1 cellular context compared by ENCODE assay signal in the genomic region with DNA sequence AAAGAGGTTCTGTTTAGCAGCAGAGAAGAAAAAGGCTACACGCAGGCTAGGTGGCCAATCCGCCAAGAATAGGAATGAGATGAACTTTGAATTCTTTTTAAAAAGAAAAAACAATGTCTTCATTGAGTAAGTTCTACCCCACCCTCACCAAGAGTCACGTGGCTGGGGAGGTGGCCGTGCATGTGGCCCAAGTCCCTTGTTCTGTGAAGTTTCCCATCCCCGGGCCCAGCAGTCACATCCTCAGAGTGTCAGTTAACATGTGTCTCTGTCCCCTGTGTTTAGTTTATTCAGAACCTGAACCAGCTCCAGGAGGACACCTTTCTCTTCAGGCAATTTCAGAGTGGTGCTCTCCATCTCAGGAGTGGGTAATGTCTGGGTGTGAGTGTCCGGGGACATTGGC.
A peak's percentile ranks its signal among the peaks of the same experiment; 100 is the strongest.
TF ChIP-seq lines count a peak whose summit lies in the region.

No MANE protein-coding gene starts in this region.

TF ChIP-seq in HepG2, 621 proteins besides CTCF, POLR2A, EP300 and RAD21:
- TF ChIP-seq ZBTB33 (CRISPR knock-in tag; IDR thresholded peaks at IDR 0.05): peak; percentile 31; the same call in 1 of the 2 replicates
- no peak for TF ChIP-seq SOX13 (IDR thresholded peaks at IDR 0.05)
- TF ChIP-seq SOX13 (CRISPR knock-in tag; conservative IDR thresholded peaks at IDR 0.05 in 1 of 2, IDR thresholded peaks at IDR 0.05 in 1 of 2): 0 out of 4 replicates have a peak, but pooled peaks of 1 of the 2 experiments have one; percentile 26
- no peak for TF ChIP-seq ZNF605 (CRISPR knock-in tag; IDR thresholded peaks at IDR 0.05)
- peak; percentile 98; the same call in 1 of the 2 replicates for TF ChIP-seq ZNF484 (CRISPR knock-in tag; IDR thresholded peaks at IDR 0.05; ENCODE audit: borderline replicate concordance, low read depth)
- TF ChIP-seq, protein P1, sequence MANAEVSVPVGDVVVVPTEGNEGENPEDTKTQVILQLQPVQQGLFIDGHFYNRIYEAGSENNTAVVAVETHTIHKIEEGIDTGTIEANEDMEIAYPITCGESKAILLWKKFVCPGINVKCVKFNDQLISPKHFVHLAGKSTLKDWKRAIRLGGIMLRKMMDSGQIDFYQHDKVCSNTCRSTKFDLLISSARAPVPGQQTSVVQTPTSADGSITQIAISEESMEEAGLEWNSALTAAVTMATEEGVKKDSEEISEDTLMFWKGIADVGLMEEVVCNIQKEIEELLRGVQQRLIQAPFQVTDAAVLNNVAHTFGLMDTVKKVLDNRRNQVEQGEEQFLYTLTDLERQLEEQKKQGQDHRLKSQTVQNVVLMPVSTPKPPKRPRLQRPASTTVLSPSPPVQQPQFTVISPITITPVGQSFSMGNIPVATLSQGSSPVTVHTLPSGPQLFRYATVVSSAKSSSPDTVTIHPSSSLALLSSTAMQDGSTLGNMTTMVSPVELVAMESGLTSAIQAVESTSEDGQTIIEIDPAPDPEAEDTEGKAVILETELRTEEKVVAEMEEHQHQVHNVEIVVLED (CRISPR knock-in tag; IDR thresholded peaks at IDR 0.05; ENCODE audit: borderline replicate concordance): no peak
- TF ChIP-seq, protein P2, sequence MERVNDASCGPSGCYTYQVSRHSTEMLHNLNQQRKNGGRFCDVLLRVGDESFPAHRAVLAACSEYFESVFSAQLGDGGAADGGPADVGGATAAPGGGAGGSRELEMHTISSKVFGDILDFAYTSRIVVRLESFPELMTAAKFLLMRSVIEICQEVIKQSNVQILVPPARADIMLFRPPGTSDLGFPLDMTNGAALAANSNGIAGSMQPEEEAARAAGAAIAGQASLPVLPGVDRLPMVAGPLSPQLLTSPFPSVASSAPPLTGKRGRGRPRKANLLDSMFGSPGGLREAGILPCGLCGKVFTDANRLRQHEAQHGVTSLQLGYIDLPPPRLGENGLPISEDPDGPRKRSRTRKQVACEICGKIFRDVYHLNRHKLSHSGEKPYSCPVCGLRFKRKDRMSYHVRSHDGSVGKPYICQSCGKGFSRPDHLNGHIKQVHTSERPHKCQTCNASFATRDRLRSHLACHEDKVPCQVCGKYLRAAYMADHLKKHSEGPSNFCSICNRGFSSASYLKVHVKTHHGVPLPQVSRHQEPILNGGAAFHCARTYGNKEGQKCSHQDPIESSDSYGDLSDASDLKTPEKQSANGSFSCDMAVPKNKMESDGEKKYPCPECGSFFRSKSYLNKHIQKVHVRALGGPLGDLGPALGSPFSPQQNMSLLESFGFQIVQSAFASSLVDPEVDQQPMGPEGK (CRISPR knock-in tag; IDR thresholded peaks at IDR 0.05): peak; percentile 45; the same call in 1 of the 2 replicates
- TF ChIP-seq HDAC1 (CRISPR knock-in tag; IDR thresholded peaks at IDR 0.05): no peak
- no peak for TF ChIP-seq MIER2 (CRISPR knock-in tag; IDR thresholded peaks at IDR 0.05)
- no peak for TF ChIP-seq ZNF281 (CRISPR knock-in tag; IDR thresholded peaks at IDR 0.05; ENCODE audit: borderline replicate concordance)
- TF ChIP-seq E2F2 (CRISPR knock-in tag; IDR thresholded peaks at IDR 0.05; ENCODE audit: borderline replicate concordance): no peak
- TF ChIP-seq, protein P3, sequence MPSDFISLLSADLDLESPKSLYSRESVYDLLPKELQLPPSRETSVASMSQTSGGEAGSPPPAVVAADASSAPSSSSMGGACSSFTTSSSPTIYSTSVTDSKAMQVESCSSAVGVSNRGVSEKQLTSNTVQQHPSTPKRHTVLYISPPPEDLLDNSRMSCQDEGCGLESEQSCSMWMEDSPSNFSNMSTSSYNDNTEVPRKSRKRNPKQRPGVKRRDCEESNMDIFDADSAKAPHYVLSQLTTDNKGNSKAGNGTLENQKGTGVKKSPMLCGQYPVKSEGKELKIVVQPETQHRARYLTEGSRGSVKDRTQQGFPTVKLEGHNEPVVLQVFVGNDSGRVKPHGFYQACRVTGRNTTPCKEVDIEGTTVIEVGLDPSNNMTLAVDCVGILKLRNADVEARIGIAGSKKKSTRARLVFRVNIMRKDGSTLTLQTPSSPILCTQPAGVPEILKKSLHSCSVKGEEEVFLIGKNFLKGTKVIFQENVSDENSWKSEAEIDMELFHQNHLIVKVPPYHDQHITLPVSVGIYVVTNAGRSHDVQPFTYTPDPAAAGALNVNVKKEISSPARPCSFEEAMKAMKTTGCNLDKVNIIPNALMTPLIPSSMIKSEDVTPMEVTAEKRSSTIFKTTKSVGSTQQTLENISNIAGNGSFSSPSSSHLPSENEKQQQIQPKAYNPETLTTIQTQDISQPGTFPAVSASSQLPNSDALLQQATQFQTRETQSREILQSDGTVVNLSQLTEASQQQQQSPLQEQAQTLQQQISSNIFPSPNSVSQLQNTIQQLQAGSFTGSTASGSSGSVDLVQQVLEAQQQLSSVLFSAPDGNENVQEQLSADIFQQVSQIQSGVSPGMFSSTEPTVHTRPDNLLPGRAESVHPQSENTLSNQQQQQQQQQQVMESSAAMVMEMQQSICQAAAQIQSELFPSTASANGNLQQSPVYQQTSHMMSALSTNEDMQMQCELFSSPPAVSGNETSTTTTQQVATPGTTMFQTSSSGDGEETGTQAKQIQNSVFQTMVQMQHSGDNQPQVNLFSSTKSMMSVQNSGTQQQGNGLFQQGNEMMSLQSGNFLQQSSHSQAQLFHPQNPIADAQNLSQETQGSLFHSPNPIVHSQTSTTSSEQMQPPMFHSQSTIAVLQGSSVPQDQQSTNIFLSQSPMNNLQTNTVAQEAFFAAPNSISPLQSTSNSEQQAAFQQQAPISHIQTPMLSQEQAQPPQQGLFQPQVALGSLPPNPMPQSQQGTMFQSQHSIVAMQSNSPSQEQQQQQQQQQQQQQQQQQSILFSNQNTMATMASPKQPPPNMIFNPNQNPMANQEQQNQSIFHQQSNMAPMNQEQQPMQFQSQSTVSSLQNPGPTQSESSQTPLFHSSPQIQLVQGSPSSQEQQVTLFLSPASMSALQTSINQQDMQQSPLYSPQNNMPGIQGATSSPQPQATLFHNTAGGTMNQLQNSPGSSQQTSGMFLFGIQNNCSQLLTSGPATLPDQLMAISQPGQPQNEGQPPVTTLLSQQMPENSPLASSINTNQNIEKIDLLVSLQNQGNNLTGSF (CRISPR knock-in tag; IDR thresholded peaks at IDR 0.05): no peak
- TF ChIP-seq ZNF766 (CRISPR knock-in tag; IDR thresholded peaks at IDR 0.05; ENCODE audit: borderline replicate concordance): no peak
- no peak for TF ChIP-seq RORA (CRISPR knock-in tag; IDR thresholded peaks at IDR 0.05)
- no peak for TF ChIP-seq GATA4 (IDR thresholded peaks at IDR 0.05; ENCODE audit: borderline replicate concordance, low read depth)
